In the genomic region with DNA sequence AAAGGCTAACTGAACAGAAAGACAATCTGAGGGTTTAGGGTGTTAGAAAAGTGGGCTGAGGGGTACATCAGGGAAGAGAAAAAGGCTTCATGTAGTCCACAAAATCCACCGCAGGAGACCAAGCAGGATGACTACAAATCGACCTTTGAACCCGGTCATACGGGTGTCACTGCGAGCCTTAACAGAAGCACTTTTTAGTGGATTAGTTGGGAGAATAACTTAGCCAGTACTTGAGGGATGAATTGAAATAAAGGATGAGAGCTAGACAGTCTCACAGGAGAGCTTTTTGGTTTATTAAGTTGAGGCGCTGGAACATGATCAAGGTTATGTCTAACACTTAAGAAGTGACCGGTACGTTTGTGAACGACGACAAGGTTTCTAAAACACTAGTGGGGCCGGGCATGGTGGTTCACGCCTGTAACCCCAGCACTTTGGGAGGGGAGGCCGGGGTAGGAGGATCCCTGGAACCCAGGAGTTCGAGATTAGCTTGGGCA, we compare ENCODE assay signal across 8 cellular contexts. TPM values are rescaled to one million over a fixed set of nuclear protein-coding genes. Genes with fewer than 3 reads are reported as not detected.
DNase-seq lines count a peak whose midpoint lies in the region; ATAC-seq and TF ChIP-seq lines count a peak whose summit lies in the region.

No MANE protein-coding gene starts in this region.

- peaks cover 12% of the 10 kb centered on the region for H3K27me3 Mint-ChIP-seq in brain

- H3K4me3 ChIP-seq in heart left ventricle (peak overlapping the region in 11 of 12 donors; percentile 66 to 94 (median 84)), mesendoderm (ENCODE audit: low read length) (no peak overlapping the region), uterus (peak overlapping the region; percentile 66 to 96)

- no peak for DNase-seq in heart left ventricle
- no peak for DNase-seq in cardiac septum (ENCODE audit: low spot score)
- no peak for DNase-seq in mesendoderm
- DNase-seq in uterus = no peak
- DNase-seq in A172 (ENCODE audit: low spot score) = no peak
- no peak for DNase-seq in amniotic stem cell (lab: John Stamatoyannopoulos, UW)
- no peak for DNase-seq in iPS-NIHi7 (ENCODE audit: extremely low spot score)

- H3K27me3 ChIP-seq in heart left ventricle (no peaks in the 10 kb centered on the region), mesendoderm (ENCODE audit: insufficient read depth, low read length, poor library complexity) (no peaks in the 10 kb centered on the region), uterus (no peaks in the 10 kb centered on the region)

- peak overlapping the region; percentile 81 for H4K5ac ChIP-seq in mesendoderm (ENCODE audit: low read length)

- peak overlapping the region; percentile 58 for H2AK5ac ChIP-seq in mesendoderm (ENCODE audit: low read length)

- peaks cover 7% of the 10 kb centered on the region for H3K79me1 ChIP-seq in mesendoderm (ENCODE audit: low read length)

- H3K36me3 Mint-ChIP-seq in brain = no peaks in the 10 kb centered on the region

- 69 to 78% (median 74%) methylated on average over 14 of the region's 14 CpGs for WGBS in heart left ventricle, 4 donors
- no CpG with 5 or more reads among the region's 14 CpGs for WGBS in mesendoderm (ENCODE audit: extremely low coverage, insufficient coverage, low lambda C conversion rate)

- peak overlapping the region; percentile 97 to 99 (median 97) for H3K27ac Mint-ChIP-seq in brain

- H3K9me3 Mint-ChIP-seq in brain = no peaks in the 10 kb centered on the region

- H3K18ac ChIP-seq in mesendoderm (ENCODE audit: low read length) = peak overlapping the region; percentile 52

- no peak overlapping the region for H3K23ac ChIP-seq in mesendoderm (ENCODE audit: low read length)

- H3K4me1 ChIP-seq in heart left ventricle (peaks cover 0 to 37% (median 23%) of the 10 kb centered on the region in 12 donors), mesendoderm (ENCODE audit: control insufficient read depth, low read depth, low read length) (peaks cover 3% of the 10 kb centered on the region), uterus (no peaks in the 10 kb centered on the region)

- H3K9ac ChIP-seq in mesendoderm (ENCODE audit: low read length) = peak overlapping the region; percentile 64

- peak overlapping the region; percentile 76 for H3K4ac ChIP-seq in mesendoderm (ENCODE audit: low read depth, low read length)

- H3K27ac ChIP-seq in heart left ventricle (peak overlapping the region; percentile 66 to 97 (median 94)), mesendoderm (ENCODE audit: low read depth, low read length) (no peak overlapping the region), uterus (peak overlapping the region; percentile 96 to 98)

- H3K9me3 ChIP-seq in heart left ventricle (no peaks in the 10 kb centered on the region), uterus (no peaks in the 10 kb centered on the region)

- H3K4me1 Mint-ChIP-seq in brain = peaks cover 45% of the 10 kb centered on the region

- H3K36me3 ChIP-seq in heart left ventricle (no peaks in the 10 kb centered on the region), mesendoderm (ENCODE audit: control insufficient read depth, insufficient read depth, low read length) (no peaks in the 10 kb centered on the region), uterus (no peaks in the 10 kb centered on the region)

- H3K4me2 ChIP-seq in mesendoderm (ENCODE audit: low read length) = peak overlapping the region; percentile 45

- H3K56ac ChIP-seq in mesendoderm (ENCODE audit: low read length) = peak overlapping the region; percentile 81

- H3K79me2 ChIP-seq in mesendoderm (ENCODE audit: control insufficient read depth, insufficient read depth, low read length) = peaks cover 18% of the 10 kb centered on the region

- no peak overlapping the region for H4K8ac ChIP-seq in mesendoderm (ENCODE audit: low read depth, low read length)

- no peak for ATAC-seq in heart left ventricle

- H2BK5ac ChIP-seq in mesendoderm (ENCODE audit: low read length) = no peak overlapping the region

- no peak overlapping the region for H2BK15ac ChIP-seq in mesendoderm (replicated peaks; ENCODE audit: low read depth)

- TF ChIP-seq POLR2A in heart left ventricle (IDR thresholded peaks at IDR 0.05) (no peak), uterus (IDR thresholded peaks at IDR 0.05) (no peak)

- intact Hi-C loops in heart left ventricle (cut with DNase I) (no loop called here), cardiac septum (cut with DNase I) (no loop called here), uterus (cut with DNase I; ENCODE audit: low total_unique reads) (no loop called here)

- no peak overlapping the region for H2BK120ac ChIP-seq in mesendoderm (ENCODE audit: low read depth, low read length)

- no peak for TF ChIP-seq CTCF in heart left ventricle (IDR thresholded peaks at IDR 0.05)
- TF ChIP-seq CTCF in brain (conservative IDR thresholded peaks at IDR 0.05) = no peak
- no peak for TF ChIP-seq CTCF in uterus (IDR thresholded peaks at IDR 0.05)

- H3K4me3 Mint-ChIP-seq in brain = peak overlapping the region; percentile 93 to 98 (median 95)

RNA-seq across cellular contexts. Expression of gene SOCS5, which starts 1.2 kb away (rescaled TPM):
- 10 to 100 TPM; 18.8 to 25.0 (median 20.2) TPM for total RNA-seq in heart left ventricle
- 10 to 100 TPM in 1 of 2 donors, 1 to 10 TPM in 1; 8.1 to 19.5 TPM for polyA plus RNA-seq in heart left ventricle
- total RNA-seq in cardiac septum = 25.3 TPM
- polyA plus RNA-seq in brain (ENCODE audit: insufficient read depth, low read depth, low replicate concordance) = 6.8 TPM
- polyA plus RNA-seq in mesendoderm (2013, experiment 1 of 2) = 9.1 TPM
- 8.8 TPM for polyA plus RNA-seq in mesendoderm (2013, experiment 2 of 2)
- total RNA-seq in uterus = 100 to 1,000 TPM in 1 of 4 donors, 10 to 100 TPM in 3; 17.2 to 101 (median 52.6) TPM
- 35.5 and 36.6 TPM in 2 replicates for total RNA-seq in A172 (2014; rRNA removed; shearing (Covaris generic))
